ENCODE assay signal across 26 cellular contexts in the genomic region with DNA sequence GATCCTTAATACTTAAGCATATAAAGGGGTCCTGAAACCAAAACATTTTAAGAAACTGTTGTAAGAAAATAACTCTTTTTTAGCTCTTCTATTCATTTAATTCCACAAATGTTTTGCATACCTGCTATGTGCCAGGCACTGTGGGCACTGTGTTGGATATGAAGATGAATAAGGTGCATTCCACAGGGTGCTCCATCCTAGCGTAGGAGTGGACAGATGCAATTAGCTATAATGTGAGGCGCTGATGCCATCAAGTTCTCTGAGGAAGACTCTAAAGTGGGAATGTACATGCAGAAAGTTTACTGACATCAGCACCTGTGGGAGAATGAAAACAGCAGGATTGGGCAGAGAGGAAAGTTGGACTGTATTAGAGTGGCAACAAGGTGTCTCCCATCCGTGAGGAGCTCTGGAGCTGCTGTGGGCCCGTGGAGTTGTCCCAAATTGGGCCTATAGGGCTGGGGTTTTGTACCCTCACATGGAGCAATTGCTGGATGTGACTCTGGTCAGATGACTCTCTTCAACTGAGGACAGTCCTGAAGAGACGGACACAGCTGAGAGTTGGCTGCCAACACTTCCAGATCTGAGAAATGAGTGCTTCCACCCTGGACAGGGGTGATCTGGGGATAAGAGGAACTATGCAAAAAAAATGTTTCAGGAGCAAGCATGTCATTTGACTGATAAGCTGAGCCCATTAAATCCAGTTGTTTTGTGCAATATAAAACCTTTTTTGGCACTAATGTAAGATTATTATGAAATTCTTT. TPM values are rescaled to one million over a fixed set of nuclear protein-coding genes. Genes with fewer than 3 reads are reported as not detected.
"Had no signal": no experiment of that assay in that cellular context is flagged by ENCODE, and none has a peak within 500 bp of the region (broad histone marks: within the 10 kb centered on the region; RNA-seq: fewer than 3 reads in every experiment).

No MANE protein-coding gene starts in this region.

- DNase-seq: activated gamma-delta T cell treated with Interleukin-2 at 50 U/mL for 16 hours; activated T-cell treated with anti-CD3 and anti-CD28 coated beads, Interleukin-2, amount 50 U/mL, for 1 hour; cortex of kidney; endodermal cell; esophagus squamous epithelium; head of caudate nucleus; midbrain; natural killer cell; pancreas; right lobe of liver; small intestine; stimulated activated CD4-positive, alpha-beta T cell treated with anti-CD3 and anti-CD28 coated beads, Interleukin-2, amount 100 ng/mL, for 48 hours; stimulated activated CD8-positive, alpha-beta memory T cell treated with anti-CD3 and anti-CD28 coated beads, Interleukin-4, amount 100 ng/mL, for 48 hours; stimulated activated naive CD4-positive, alpha-beta T cell; T1000; upper lobe of left lung had no signal

- H3K27ac Mint-ChIP-seq: activated naive CD4-positive, alpha-beta T cell treated with anti-CD3 and anti-CD28 coated beads, Interleukin-2, amount 50 U/mL, for 24 hours; endodermal cell; natural killer cell; T-helper 1 cell treated with Interleukin-12 subunit alpha and Interleukin-12 subunit beta and Interleukin-4 antibody, amounts not matched to agents 30 μg/mL and 1 μg/mL, for 36 hours; WTC11 had no signal

- H3K4me3 ChIP-seq: adrenal gland, breast epithelium, esophagus squamous epithelium, gastroesophageal sphincter, pancreas, right lobe of liver, thoracic aorta, upper lobe of left lung had no signal

- H3K27me3 Mint-ChIP-seq: activated naive CD4-positive, alpha-beta T cell treated with anti-CD3 and anti-CD28 coated beads, Interleukin-2, amount 50 U/mL, for 24 hours had no signal

- ATAC-seq: gastroesophageal sphincter, natural killer cell, pancreas, WTC11 had no signal

- H3K4me1 ChIP-seq: adrenal gland, breast epithelium, pancreas, right lobe of liver had no signal

- H3K27me3 ChIP-seq: adrenal gland, breast epithelium, esophagus squamous epithelium, gastroesophageal sphincter, neutrophil, pancreas, right lobe of liver, upper lobe of left lung had no signal

- H3K27ac ChIP-seq: adrenal gland, breast epithelium, esophagus squamous epithelium, gastroesophageal sphincter, neutrophil, pancreas, right lobe of liver, thoracic aorta, upper lobe of left lung had no signal

- H3K9me3 Mint-ChIP-seq: activated naive CD4-positive, alpha-beta T cell treated with anti-CD3 and anti-CD28 coated beads, Interleukin-2, amount 50 U/mL, for 24 hours; endodermal cell; natural killer cell; T-helper 1 cell treated with Interleukin-12 subunit alpha and Interleukin-12 subunit beta and Interleukin-4 antibody, amounts not matched to agents 30 μg/mL and 1 μg/mL, for 36 hours; WTC11 had no signal

- H3K9me3 ChIP-seq: adrenal gland, breast epithelium, esophagus squamous epithelium, gastroesophageal sphincter, neutrophil, pancreas, right lobe of liver, thoracic aorta, upper lobe of left lung had no signal

- H3K4me3 Mint-ChIP-seq: activated naive CD4-positive, alpha-beta T cell treated with anti-CD3 and anti-CD28 coated beads, Interleukin-2, amount 50 U/mL, for 24 hours; endodermal cell; natural killer cell; T-helper 1 cell treated with Interleukin-12 subunit alpha and Interleukin-12 subunit beta and Interleukin-4 antibody, amounts not matched to agents 30 μg/mL and 1 μg/mL, for 36 hours; WTC11 had no signal

- H3K36me3 ChIP-seq: breast epithelium had no signal

RNA-seq across cellular contexts. Expression of gene CD8A, which starts 22.3 kb away (rescaled TPM):
- total RNA-seq: lung microvascular endothelial cell, pulmonary artery endothelial cell had no signal
